In the genomic region with DNA sequence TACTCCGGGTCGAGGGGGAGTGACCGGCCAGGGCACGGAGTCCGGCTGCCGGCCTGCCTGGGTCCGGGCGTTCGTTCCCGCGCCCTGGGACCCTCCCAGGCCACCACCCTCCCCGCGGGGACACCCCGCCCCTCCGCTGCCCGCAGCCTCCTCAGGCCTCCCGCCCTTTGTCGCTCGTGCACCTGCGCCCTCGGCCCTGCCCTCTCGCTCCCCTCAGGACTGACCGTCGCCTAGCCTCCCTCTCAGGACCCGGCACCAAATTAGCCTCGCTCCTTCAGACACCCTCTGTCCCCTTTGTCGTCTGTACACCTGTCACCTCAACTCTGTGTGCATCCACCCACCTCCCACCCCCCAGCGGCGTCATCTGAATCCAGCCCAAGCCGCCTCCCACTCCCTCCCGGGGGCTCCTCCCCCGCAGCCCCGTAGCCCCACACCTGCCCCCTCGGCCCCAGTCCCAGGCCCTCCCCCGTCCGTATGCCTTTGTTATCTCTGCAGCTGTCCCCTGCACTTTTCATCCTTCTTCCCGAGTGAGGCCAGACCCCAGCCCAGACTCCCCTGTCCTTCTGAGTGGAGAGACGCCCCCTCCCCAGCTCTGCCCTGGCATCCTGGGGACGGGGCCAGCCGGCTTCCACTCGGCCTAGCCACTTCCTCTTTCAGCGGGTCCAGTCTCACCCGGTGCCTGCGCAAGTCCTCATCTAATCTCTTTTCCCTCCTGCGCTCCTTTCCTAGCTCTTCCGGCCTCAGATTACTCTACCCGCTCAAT, we compare ENCODE assay signal across 7 cellular contexts. TPM values are rescaled to one million over a fixed set of nuclear protein-coding genes. Genes with fewer than 3 reads are reported as not detected.
DNase-seq lines count a peak whose midpoint lies in the region; ATAC-seq and TF ChIP-seq lines count a peak whose summit lies in the region.

No MANE protein-coding gene starts in this region.

- H3K27me3 ChIP-seq in neural cell (ENCODE audit: insufficient read depth, low read depth, low read length) (no peaks in the 10 kb centered on the region), upper lobe of right lung (peaks cover 8% of the 10 kb centered on the region)

- no peaks in the 10 kb centered on the region for H3K9me3 ChIP-seq in neural cell (ENCODE audit: low read length)
- no peaks in the 10 kb centered on the region for H3K9me3 ChIP-seq in upper lobe of right lung

- peaks cover 6% of the 10 kb centered on the region for H3K36me3 ChIP-seq in neural cell (ENCODE audit: insufficient read depth, low read length)
- peaks cover 28% of the 10 kb centered on the region for H3K36me3 ChIP-seq in upper lobe of right lung

- H2AFZ ChIP-seq in neural cell (ENCODE audit: low read depth, low read length) = peak overlapping the region; percentile 42

- H3K9ac ChIP-seq in neural cell (ENCODE audit: low read length) = peak overlapping the region; percentile 97

- intact Hi-C loops in upper lobe of right lung (cut with DNase I) = no loop called here

- peaks cover 17% of the 10 kb centered on the region for H3K4me1 ChIP-seq in upper lobe of right lung

- H3K79me2 ChIP-seq in neural cell (replicated peaks; ENCODE audit: insufficient read depth, low read length) = peaks cover 34% of the 10 kb centered on the region

- H3K27ac ChIP-seq in neural cell (ENCODE audit: low read length) = peak overlapping the region; percentile 77
- H3K27ac ChIP-seq in upper lobe of right lung = no peak overlapping the region

- TF ChIP-seq EP300 in neural cell (conservative IDR thresholded peaks at IDR 0.05; ENCODE audit: poor library complexity, severe bottlenecking) = no peak

- H3K9me2 ChIP-seq in neural cell (ENCODE audit: insufficient read depth, low read length) = no peaks in the 10 kb centered on the region

- TF ChIP-seq CTCF in epithelial cell of proximal tubule (conservative IDR thresholded peaks at IDR 0.05; ENCODE audit: low read depth, low read length) = no peak
- TF ChIP-seq CTCF in neural cell (IDR thresholded peaks at IDR 0.05; ENCODE audit: poor library complexity, severe bottlenecking) = no peak
- no peak for TF ChIP-seq CTCF in upper lobe of right lung (IDR thresholded peaks at IDR 0.05)

- TF ChIP-seq RAD21 in neural cell (conservative IDR thresholded peaks at IDR 0.05) = no peak

- ATAC-seq in GM18909 (IDR thresholded peaks at IDR 0.05; ENCODE audit: poor library complexity, unreplicated experiment) (peak; percentile 40), HG03103 (IDR thresholded peaks at IDR 0.05; ENCODE audit: low read depth, unreplicated experiment) (peak; percentile 21), upper lobe of right lung (peak; percentile 26)

- peak overlapping the region; percentile 77 for H3K4me2 ChIP-seq in neural cell (ENCODE audit: low read length)

- DNase-seq in NCI-H526 treated with DMSO at 0.1 percent for 48 hours (lab: John Stamatoyannopoulos, UW) (peak; percentile 63), epithelial cell of proximal tubule (ENCODE audit: low read depth) (no peak), upper lobe of right lung (peak; percentile 76)
- peak; percentile 76 for DNase-seq in activated CD8-positive, alpha-beta memory T cell treated with anti-CD3 and anti-CD28 coated beads for 24 hours

- H3K4me3 ChIP-seq in epithelial cell of proximal tubule (ENCODE audit: low read depth, low read length) (peak overlapping the region; percentile 61), neural cell (ENCODE audit: low read length) (peak overlapping the region; percentile 84), upper lobe of right lung (peak overlapping the region; percentile 58)

- H4K20me1 ChIP-seq in neural cell (ENCODE audit: insufficient read depth) = no peaks in the 10 kb centered on the region

- peaks cover 6% of the 10 kb centered on the region for H3F3A ChIP-seq in neural cell (ENCODE audit: insufficient read depth, low read length, poor library complexity, severe bottlenecking)

TF ChIP-seq in neural cell, 6 proteins besides CTCF, POLR2A, EP300 and RAD21:
- TF ChIP-seq REST (IDR thresholded peaks at IDR 0.05; ENCODE audit: borderline replicate concordance) (peak; percentile 12), MXI1 (conservative IDR thresholded peaks at IDR 0.05; ENCODE audit: poor library complexity, severe bottlenecking) (peak; percentile 19), EZH2 (IDR thresholded peaks at IDR 0.05; ENCODE audit: borderline replicate concordance, insufficient read depth, low read length, poor library complexity, severe bottlenecking) (no peak), POLR2AphosphoS5 (IDR thresholded peaks at IDR 0.05) (peak; percentile 83), SMC3 (conservative IDR thresholded peaks at IDR 0.05; ENCODE audit: poor library complexity) (no peak), TAF1 (IDR thresholded peaks at IDR 0.05; ENCODE audit: low read depth) (no peak)

RNA-seq across cellular contexts. Expression of gene TIGD3, which starts 0.6 kb away (rescaled TPM):
- 0.75 and 1.2 TPM in 2 replicates for total RNA-seq in epithelial cell of proximal tubule
- polyA plus RNA-seq in neural cell = 16.1 and 23.1 TPM in 2 replicates
- polyA minus RNA-seq in neural cell = 16.2 and 19.5 TPM in 2 replicates
- total RNA-seq in upper lobe of right lung = 0.43 TPM

RNA-seq across cellular contexts. Expression of gene DPF2, which starts 21.5 kb away (rescaled TPM):
- 34.9 and 44.1 TPM in 2 replicates for total RNA-seq in epithelial cell of proximal tubule
- 57.8 and 60.9 TPM in 2 replicates for polyA plus RNA-seq in neural cell
- 62.8 and 66.9 TPM in 2 replicates for polyA minus RNA-seq in neural cell
- total RNA-seq in upper lobe of right lung = 53.7 TPM

RNA-seq across cellular contexts. Expression of gene SLC25A45, which starts 27.3 kb away (rescaled TPM):
- total RNA-seq in epithelial cell of proximal tubule (0.29 and 1.2 TPM in 2 replicates), upper lobe of right lung (11.5 TPM)
- 0.66 TPM in 1 of 2 replicates, not detected in the other for polyA plus RNA-seq in neural cell
- polyA minus RNA-seq in neural cell = not detected in 2 replicates

RNA-seq across cellular contexts. Expression of gene FRMD8, which starts 31.2 kb away (rescaled TPM):
- total RNA-seq in epithelial cell of proximal tubule (43.5 and 49.5 TPM in 2 replicates), upper lobe of right lung (37.1 TPM)
- 17.2 and 22.2 TPM in 2 replicates for polyA plus RNA-seq in neural cell
- polyA minus RNA-seq in neural cell = 8.3 and 9.0 TPM in 2 replicates

RNA-seq across cellular contexts. Expression of gene CDC42EP2, which starts 40.5 kb away (rescaled TPM):
- total RNA-seq in epithelial cell of proximal tubule (18.6 and 23.1 TPM in 2 replicates), upper lobe of right lung (27.5 TPM)
- polyA plus RNA-seq in neural cell = 0.56 and 1.3 TPM in 2 replicates
- 4.1 and 6.1 TPM in 2 replicates for polyA minus RNA-seq in neural cell
